ENCODE assay signal across 8 cellular contexts in genomic region chr17:77843255-77843877, GRCh38.
A peak's percentile ranks its signal among the peaks of the same experiment; 100 is the strongest.
DNase-seq lines count a peak whose midpoint lies in the region; FAIRE-seq and TF ChIP-seq lines count a peak whose summit lies in the region.
"Not testable (repeated sequence)": the region's sequence is repeated elsewhere in the genome, so short reads cannot be mapped to it uniquely, and the experiment has no call there.

No MANE protein-coding gene starts in this region.

- peak overlapping the region in 2 of 4 donors; percentile 6 to 45 for H3K4me3 Mint-ChIP-seq in IgD-negative memory B cell

- peak; percentile 67 for DNase-seq in AG09309 (ENCODE audit: low read depth)
- peak; percentile 48 for DNase-seq in GM19239 (ENCODE audit: insufficient read length, low spot score)
- peak; percentile 66 for DNase-seq in T follicular helper cell (ENCODE audit: low read depth)
- DNase-seq in activated CD8-positive, alpha-beta memory T cell treated with anti-CD3 and anti-CD28 coated beads, Interleukin-2, amount 50 U/mL, for 24 hours (ENCODE audit: extremely low read depth): peak; percentile 45
- DNase-seq in astrocyte of the cerebellum (ENCODE audit: low read depth): peak; percentile 90
- peak; percentile 72 for DNase-seq in kidney tubule cell (ENCODE audit: low spot score)
- DNase-seq in stimulated activated CD4-positive, alpha-beta T cell treated with anti-CD3 and anti-CD28 coated beads, TNF-alpha, amount 100 ng/mL, for 24 hours (ENCODE audit: low read depth in 3 of 3): peak; percentile 45 to 66 (median 63)

- peaks cover 21 to 39% (median 23%) of the 10 kb centered on the region in 3 donors for H3K4me1 Mint-ChIP-seq in IgD-negative memory B cell

- H3K27me3 Mint-ChIP-seq in IgD-negative memory B cell: peaks cover 73% of the 10 kb centered on the region

- peak; percentile 90 for FAIRE-seq in GM19239 (lab: Jason Lieb, UNC)

- H3K9me3 Mint-ChIP-seq in IgD-negative memory B cell: not testable (repeated sequence)

- in situ Hi-C loops in astrocyte of the cerebellum (cut with HindIII; ENCODE audit: low sequenced_read_pairs): not testable (repeated sequence)

- peak overlapping the region in 2 of 3 donors; percentile 39 to 57 for H3K27ac Mint-ChIP-seq in IgD-negative memory B cell

- H3K36me3 Mint-ChIP-seq in IgD-negative memory B cell: not testable (repeated sequence)

- H3K4me3 ChIP-seq in AG09309 (ENCODE audit: control insufficient read depth, low read depth, low read length); astrocyte of the cerebellum (ENCODE audit: low read depth, low read length): not testable (repeated sequence)

- not testable (repeated sequence) for TF ChIP-seq CTCF in AG09309 (IDR thresholded peaks at IDR 0.05; ENCODE audit: control insufficient read depth, insufficient read depth, low read depth, low read length, missing control alignments); astrocyte of the cerebellum (IDR thresholded peaks at IDR 0.05; ENCODE audit: low read depth, low read length, missing control alignments)
